Comparison of ENCODE assay signal across 17 cellular contexts in genomic region chr4:92522371-92522770, GRCh38.
"Had no signal": no experiment of that assay in that cellular context is flagged by ENCODE, and none has a peak within 500 bp of the region (broad histone marks: within the 10 kb centered on the region; RNA-seq: fewer than 3 reads in every experiment).

No MANE protein-coding gene starts in this region.

- H3K4me1 ChIP-seq: ascending aorta, esophagus muscularis mucosa, gastroesophageal sphincter, heart left ventricle, tibial nerve had no signal

- H3K27me3 Mint-ChIP-seq: activated naive CD4-positive, alpha-beta T cell treated with anti-CD3 and anti-CD28 coated beads, Interleukin-2, amount 50 U/mL, for 24 hours; progenitor cell of endocrine pancreas; T-cell had no signal

- H3K27ac Mint-ChIP-seq: activated naive CD4-positive, alpha-beta T cell treated with anti-CD3 and anti-CD28 coated beads, Interleukin-2, amount 50 U/mL, for 24 hours; natural killer cell; progenitor cell of endocrine pancreas; T-cell had no signal

- H3K4me3 ChIP-seq: ascending aorta, esophagus muscularis mucosa, gastroesophageal sphincter, heart left ventricle, tibial nerve had no signal

- H3K4me1 Mint-ChIP-seq: activated naive CD4-positive, alpha-beta T cell treated with anti-CD3 and anti-CD28 coated beads, Interleukin-2, amount 50 U/mL, for 24 hours; natural killer cell; T-cell had no signal

- DNase-seq: activated CD4-positive, CD25-positive, alpha-beta regulatory T cell treated with anti-CD3 and anti-CD28 coated beads, Interleukin-2, amount 50 U/mL, for 72 hours; activated gamma-delta T cell; cortex of kidney; effector CD4-positive, alpha-beta T cell; heart left ventricle; natural killer cell; stimulated activated naive CD8-positive, alpha-beta T cell treated with anti-CD3 and anti-CD28 coated beads, Interleukin-15, Interleukin-2, amounts not matched to agents 100 U/mL and 50 U/mL, for 24 hours; substantia nigra; T-cell; T-helper 9 cell had no signal

- H3K27me3 ChIP-seq: ascending aorta, esophagus muscularis mucosa, gastroesophageal sphincter, heart left ventricle, tibial nerve had no signal

- H3K9me3 ChIP-seq: ascending aorta, esophagus muscularis mucosa, gastroesophageal sphincter, heart left ventricle, tibial nerve had no signal

- H3K4me3 Mint-ChIP-seq: activated naive CD4-positive, alpha-beta T cell treated with anti-CD3 and anti-CD28 coated beads, Interleukin-2, amount 50 U/mL, for 24 hours; natural killer cell; T-cell had no signal

- H3K27ac ChIP-seq: ascending aorta, esophagus muscularis mucosa, gastroesophageal sphincter, heart left ventricle, tibial nerve, VCaP had no signal

- H3K36me3 ChIP-seq: ascending aorta, esophagus muscularis mucosa, gastroesophageal sphincter, heart left ventricle, tibial nerve had no signal

- H3K36me3 Mint-ChIP-seq: activated naive CD4-positive, alpha-beta T cell treated with anti-CD3 and anti-CD28 coated beads, Interleukin-2, amount 50 U/mL, for 24 hours; T-cell had no signal

- ATAC-seq: gastroesophageal sphincter; heart left ventricle; natural killer cell; stimulated activated naive CD8-positive, alpha-beta T cell treated with anti-CD3 and anti-CD28 coated beads, Interleukin-15, Interleukin-2, amounts not matched to agents 100 U/mL and 50 U/mL, for 24 hours; T-cell had no signal
